In the genomic region with DNA sequence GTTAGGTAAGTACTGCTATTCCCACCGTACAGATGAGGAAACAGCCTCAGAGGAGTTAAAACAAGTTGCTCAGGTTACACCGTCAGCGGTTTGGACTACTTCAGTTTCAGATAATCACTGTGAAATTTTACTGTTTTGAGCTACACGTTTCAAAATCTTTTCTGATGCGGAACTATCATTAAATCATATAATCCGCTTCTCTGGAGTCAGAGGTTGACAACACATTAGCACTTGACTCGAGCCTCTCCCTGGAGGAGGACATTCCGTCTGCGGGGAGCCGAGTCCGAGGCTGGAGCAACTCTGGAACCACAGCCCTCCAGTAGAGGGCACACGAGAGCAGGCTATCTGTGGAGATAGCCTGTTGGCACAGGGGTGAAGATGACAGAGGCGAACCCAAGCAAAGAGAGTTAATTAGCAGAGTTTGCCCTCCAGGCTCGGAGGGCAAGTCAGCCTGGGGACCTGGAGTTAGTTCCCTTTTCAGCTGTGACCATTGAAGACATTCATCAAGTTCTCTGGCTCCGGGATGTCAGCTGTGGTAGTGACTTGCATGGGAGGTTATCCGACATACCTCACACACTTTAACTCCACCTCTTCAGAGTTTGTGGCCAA, we compare ENCODE assay signal across 8 cellular contexts.
DNase-seq lines count a peak whose midpoint lies in the region; ATAC-seq, FAIRE-seq and TF ChIP-seq lines count a peak whose summit lies in the region.

No MANE protein-coding gene starts in this region.

- H3K4me3 Mint-ChIP-seq in neural progenitor cell, result peak overlapping the region; percentile 54

- CTCF ChIA-PET in Panc1 (lab: Charles Lee), result interaction anchor here (0.6 to 1.9 kb wide), 4 partner anchors 26 to 216 kb away, joined by 3 to 10 read pairs (median 4); no protein-coding TSS in a partner anchor

- POLR2A ChIA-PET in Panc1 (lab: Charles Lee), result interaction anchor here (0.6 kb wide), 2 partner anchors 285 to 546 kb away, joined by 3 to 13 read pairs; no protein-coding TSS in a partner anchor

- BruUV-seq in Panc1 (replicated peaks; lab: Mats Ljungman, UMichigan), result no TSS peak

- peaks cover 21% of the 10 kb centered on the region for H3F3A ChIP-seq in neural progenitor cell (ENCODE audit: low read depth)

- H3K9me3 Mint-ChIP-seq in neural progenitor cell, result peaks cover 2% of the 10 kb centered on the region

- H3K27ac Mint-ChIP-seq in neural progenitor cell, result no peak overlapping the region

- H3K4me1 Mint-ChIP-seq in neural progenitor cell, result peaks cover 38% of the 10 kb centered on the region

- peak; percentile 81 for ATAC-seq in GM21360 (IDR thresholded peaks at IDR 0.05; ENCODE audit: unreplicated experiment)
- peak; percentile 98 for ATAC-seq in Panc1

- no peak overlapping the region for H2AFZ ChIP-seq in neural progenitor cell (replicated peaks)

- FAIRE-seq in D721Med (lab: Jason Lieb, UNC), result peak; percentile 56

- H3K4me1 ChIP-seq in Panc1 (ENCODE audit: control insufficient read depth, insufficient read depth, low read length) (peaks cover 60% of the 10 kb centered on the region), neural progenitor cell (peaks cover 9% of the 10 kb centered on the region)

- H3K27me3 Mint-ChIP-seq in neural progenitor cell (ENCODE audit: insufficient read depth, low read depth), result peaks cover 6% of the 10 kb centered on the region

- no peak overlapping the region for H3K9ac ChIP-seq in neural progenitor cell

- in situ Hi-C loops in Panc1 (cut with HindIII; ENCODE audit: low pct_unique_long_range_greater_than_20kb, low sequenced_read_pairs), result no loop called here

- H3K9me3 ChIP-seq in Panc1 (ENCODE audit: control insufficient read depth, insufficient read depth, low read depth, low read length), result no peaks in the 10 kb centered on the region
- no peaks in the 10 kb centered on the region for H3K9me3 ChIP-seq in neural progenitor cell (ENCODE audit: low read depth)

- peaks cover 91% of the 10 kb centered on the region for H3K79me2 ChIP-seq in neural progenitor cell (ENCODE audit: low read depth)

- TF ChIP-seq CTCF in D721Med (IDR thresholded peaks at IDR 0.05; ENCODE audit: insufficient read depth, missing control alignments) (peak; percentile 91), Panc1 (IDR thresholded peaks at IDR 0.05) (peak; percentile 97), fibroblast of mammary gland (conservative IDR thresholded peaks at IDR 0.05; ENCODE audit: control insufficient read depth, insufficient read depth, low read depth, low read length) (peak; percentile 95), neural progenitor cell (IDR thresholded peaks at IDR 0.05) (peak; percentile 94)

- H4K20me1 ChIP-seq in neural progenitor cell (ENCODE audit: low read depth), result peaks cover 97% of the 10 kb centered on the region

- peak; percentile 41 for DNase-seq in D721Med (ENCODE audit: insufficient read length, low spot score)
- DNase-seq in HS-27A (ENCODE audit: low read depth), result peak; percentile 59
- peak; percentile 80 for DNase-seq in Panc1 (ENCODE audit: low read depth, low spot score)
- DNase-seq in activated T-cell treated with anti-CD3 and anti-CD28 coated beads, Interleukin-2, amount 50 U/mL, for 48 hours, result peak; percentile 86 to 87
- DNase-seq in fibroblast of mammary gland (ENCODE audit: low read depth), result peak; percentile 75
- peak; percentile 88 for DNase-seq in neural progenitor cell (ENCODE audit: low spot score)
- DNase-seq in stromal cell of bone marrow (ENCODE audit: low read depth), result peak; percentile 53

- H3K27me3 ChIP-seq in Panc1 (ENCODE audit: control insufficient read depth, insufficient read depth, low read length), result no peaks in the 10 kb centered on the region
- H3K27me3 ChIP-seq in neural progenitor cell, result no peaks in the 10 kb centered on the region

- no peak overlapping the region for H3K4me2 ChIP-seq in neural progenitor cell

- H3K4me3 ChIP-seq in Panc1 (ENCODE audit: low read depth in 2 of 2, low read length in 2 of 2) (peak overlapping the region; percentile 6 to 38; a peak in 2 of 4 replicates), fibroblast of mammary gland (ENCODE audit: control insufficient read depth, low read depth, low read length) (no peak overlapping the region), neural progenitor cell (no peak overlapping the region)

- H3K27ac ChIP-seq in Panc1 (ENCODE audit: low read length), result peak overlapping the region; percentile 85
- no peak overlapping the region for H3K27ac ChIP-seq in neural progenitor cell

- H3K36me3 ChIP-seq in Panc1 (ENCODE audit: control insufficient read depth, insufficient read depth, low read length), result no peaks in the 10 kb centered on the region
- H3K36me3 ChIP-seq in neural progenitor cell, result no peaks in the 10 kb centered on the region

- peaks cover 9% of the 10 kb centered on the region for H3K36me3 Mint-ChIP-seq in neural progenitor cell

- intact Hi-C loops in Panc1 (cut with micrococcal nuclease; ENCODE audit: unreplicated experiment), result loop anchor here (10.0 kb wide), 3 partner anchors 125 to 335 kb away; no protein-coding TSS in a partner anchor

Comparison
In these comparisons a context has a peak if more than half of its experiments do, and no peak if none do; other contexts are left out.
1. H3K4me3 ChIP-seq: peak in Panc1 (2 of 2); none in fibroblast of mammary gland (single experiment) and neural progenitor cell (single experiment).
2. Peak in every context shown above with its lines, with median percentiles within 50 percentile points of each other: DNase-seq and CTCF ChIP-seq.